23 cellular contexts compared by ENCODE assay signal in the genomic region with DNA sequence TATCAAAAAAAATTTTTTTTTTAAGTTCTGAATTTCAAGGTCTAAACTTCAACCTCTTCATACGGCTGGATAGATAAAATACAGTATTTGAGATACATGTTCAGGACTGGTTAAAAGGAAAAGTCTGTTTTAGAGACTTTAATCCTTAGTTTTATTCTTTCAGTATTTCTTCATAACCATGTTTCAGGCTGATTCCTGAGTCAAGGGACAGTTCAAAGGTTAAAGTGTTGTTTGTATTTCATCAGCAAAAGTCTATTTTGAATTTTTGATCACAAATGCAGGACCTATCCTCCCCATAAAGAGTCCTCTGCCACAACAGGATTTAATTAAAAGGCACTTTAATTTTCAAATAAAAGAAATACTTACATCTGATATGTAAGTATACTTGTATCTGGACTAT. TPM values are rescaled to one million over a fixed set of nuclear protein-coding genes. Genes with fewer than 3 reads are reported as not detected.
DNase-seq lines count a peak whose midpoint lies in the region; ATAC-seq, FAIRE-seq and TF ChIP-seq lines count a peak whose summit lies in the region.
"Had no signal": no experiment of that assay in that cellular context is flagged by ENCODE, and none has a peak within 500 bp of the region (broad histone marks: within the 10 kb centered on the region; RNA-seq: fewer than 3 reads in every experiment).

No MANE protein-coding gene starts in this region.

- H3K27ac Mint-ChIP-seq in astrocyte (ENCODE audit: unreplicated experiment), result no peak overlapping the region
- no peak overlapping the region for H3K27ac Mint-ChIP-seq in activated CD4-positive, alpha-beta T cell treated with anti-CD3 and anti-CD28 coated beads, Interleukin-2, amount 10 ng/mL, durations not matched to agents 24 days and 14 days

- no peak overlapping the region for H2AFZ ChIP-seq in astrocyte (ENCODE audit: low read depth, low read length)

- peak; percentile 32 for FAIRE-seq in astrocyte (lab: Jason Lieb, UNC)
- FAIRE-seq: GM12891, H54 had no signal

- H3K4me3 ChIP-seq in astrocyte (ENCODE audit: insufficient read depth, low read depth, low read length), result no peak overlapping the region
- peak overlapping the region in 2 of 3 donors; percentile 13 to 22 for H3K4me3 ChIP-seq in right lobe of liver

- no peak overlapping the region for H3K27ac ChIP-seq in astrocyte (ENCODE audit: low read depth, low read length)
- H3K27ac ChIP-seq in right lobe of liver, result peak overlapping the region; percentile 15 to 74 (median 69)
- H3K27ac ChIP-seq: C4-2B, KMS-11 had no signal

- no peaks in the 10 kb centered on the region for H3K27me3 ChIP-seq in astrocyte (ENCODE audit: insufficient read depth, low read length)
- no peaks in the 10 kb centered on the region for H3K27me3 ChIP-seq in right lobe of liver

- H4K20me1 ChIP-seq in astrocyte (ENCODE audit: insufficient read depth, low read length), result peaks cover 5% of the 10 kb centered on the region

- H3K4me1 ChIP-seq in astrocyte (ENCODE audit: insufficient read depth, low read length) (no peaks in the 10 kb centered on the region), right lobe of liver (peaks cover 0 to 13% (median 0%) of the 10 kb centered on the region in 4 donors)

- ATAC-seq in right lobe of liver, result peak; percentile 88 to 94 (median 92)
- no peak for ATAC-seq in GM19324 (IDR thresholded peaks at IDR 0.05; ENCODE audit: low FRiP score, unreplicated experiment)

- H3K4me1 Mint-ChIP-seq in astrocyte (ENCODE audit: low read depth, unreplicated experiment), result no peaks in the 10 kb centered on the region
- no peaks in the 10 kb centered on the region for H3K4me1 Mint-ChIP-seq in activated CD4-positive, alpha-beta T cell treated with anti-CD3 and anti-CD28 coated beads, Interleukin-2, amount 10 ng/mL, durations not matched to agents 24 days and 14 days

- H3K9me3 Mint-ChIP-seq in astrocyte (ENCODE audit: unreplicated experiment), result no peaks in the 10 kb centered on the region
- H3K9me3 Mint-ChIP-seq in activated CD4-positive, alpha-beta T cell treated with anti-CD3 and anti-CD28 coated beads, Interleukin-2, amount 10 ng/mL, durations not matched to agents 24 days and 14 days, result no peaks in the 10 kb centered on the region

- TF ChIP-seq POLR2A in right lobe of liver (IDR thresholded peaks at IDR 0.05), result no peak

- peaks cover 2% of the 10 kb centered on the region for H3K36me3 Mint-ChIP-seq in astrocyte (ENCODE audit: low read depth, unreplicated experiment)
- H3K36me3 Mint-ChIP-seq in activated CD4-positive, alpha-beta T cell treated with anti-CD3 and anti-CD28 coated beads, Interleukin-2, amount 10 ng/mL, durations not matched to agents 24 days and 14 days (ENCODE audit: low read depth), result peaks cover 13% of the 10 kb centered on the region

- H3K4me3 Mint-ChIP-seq in astrocyte (ENCODE audit: unreplicated experiment), result no peak overlapping the region
- no peak overlapping the region for H3K4me3 Mint-ChIP-seq in activated CD4-positive, alpha-beta T cell treated with anti-CD3 and anti-CD28 coated beads, Interleukin-2, amount 10 ng/mL, durations not matched to agents 24 days and 14 days

- TF ChIP-seq CTCF in astrocyte (IDR thresholded peaks at IDR 0.05; ENCODE audit: insufficient read depth, low read depth, low read length) (no peak), right lobe of liver (IDR thresholded peaks at IDR 0.05) (no peak)

- H3K36me3 ChIP-seq in astrocyte (ENCODE audit: insufficient read depth, low read length) (peaks cover 6% of the 10 kb centered on the region), right lobe of liver (no peaks in the 10 kb centered on the region)

- H3K27me3 Mint-ChIP-seq in astrocyte (ENCODE audit: low read depth, unreplicated experiment), result no peaks in the 10 kb centered on the region
- H3K27me3 Mint-ChIP-seq in activated CD4-positive, alpha-beta T cell treated with anti-CD3 and anti-CD28 coated beads, Interleukin-2, amount 10 ng/mL, durations not matched to agents 24 days and 14 days, result no peaks in the 10 kb centered on the region

- intact Hi-C loops in right lobe of liver (cut with DNase I), result no loop called here
- intact Hi-C loops in activated CD4-positive, alpha-beta T cell treated with anti-CD3 and anti-CD28 coated beads, Interleukin-2, amount 10 ng/mL, durations not matched to agents 24 days and 14 days (cut with micrococcal nuclease), result no loop called here

- DNase-seq in HuH-7 (ENCODE audit: low spot score), result peak; percentile 17
- no peak for DNase-seq in astrocyte (ENCODE audit: low read depth)
- no peak for DNase-seq in right lobe of liver
- no peak for DNase-seq in occipital lobe (lab: John Stamatoyannopoulos, UW)
- DNase-seq in activated CD4-positive, alpha-beta T cell treated with anti-CD3 and anti-CD28 coated beads, Interleukin-2, amount 10 ng/mL, durations not matched to agents 24 days and 14 days, result no peak
- DNase-seq in GM19240 (ENCODE audit: insufficient read length, low spot score), result no peak
- DNase-seq: Calu3, DMS79 treated with DMSO at 0.1 percent for 48 hours, GF-D8, IMR-90, MM.1S, NCI-H1048, NCI-H1417, NCI-H1694, NCI-H2029 treated with DMSO at 0.1 percent for 48 hours, NCI-H526 treated with DMSO at 0.1 percent for 48 hours, Right ventricle myocardium superior, RPMI8226 had no signal

- 36% methylated on average over 1 of the region's 1 CpG for WGBS in right lobe of liver (ENCODE audit: insufficient coverage, low coverage, low lambda C conversion rate, missing lambda C conversion rate)

- no peak overlapping the region for H3K4me2 ChIP-seq in astrocyte (ENCODE audit: low read length)
- H3K4me2 ChIP-seq: KMS-11 had no signal

- no peak overlapping the region for H3K9ac ChIP-seq in astrocyte (ENCODE audit: low read length)
- H3K9ac ChIP-seq: KMS-11 had no signal

- no peaks in the 10 kb centered on the region for H3K9me3 ChIP-seq in astrocyte (ENCODE audit: insufficient read depth, low read depth, low read length)
- H3K9me3 ChIP-seq in right lobe of liver, result no peaks in the 10 kb centered on the region

- peaks cover 9% of the 10 kb centered on the region for H3K79me2 ChIP-seq in astrocyte (ENCODE audit: insufficient read depth, low read length)

RNA-seq across cellular contexts. Expression of gene SELENOF, which starts 53.5 kb away (rescaled TPM):
- total RNA-seq in astrocyte (193 and 204 TPM in 2 replicates), right lobe of liver (100 to 1,000 TPM in 4 of 6 experiments, 10 to 100 TPM in 2; 95.5 to 130 (median 107) TPM), occipital lobe (138 TPM)
- total RNA-seq in activated CD4-positive, alpha-beta T cell treated with anti-CD3 and anti-CD28 coated beads, Interleukin-2, amount 10 ng/mL, durations not matched to agents 24 days and 14 days, result 179 and 184 TPM in 2 replicates

RNA-seq across cellular contexts. Expression of gene HS2ST1, which starts 54.0 kb away (rescaled TPM):
- total RNA-seq in astrocyte (34.7 and 38.7 TPM in 2 replicates), right lobe of liver (10 to 100 TPM in 5 of 6 experiments, 1 to 10 TPM in 1; 9.9 to 17.2 (median 13.7) TPM), occipital lobe (39.1 TPM)
- 15.8 and 16.0 TPM in 2 replicates for total RNA-seq in activated CD4-positive, alpha-beta T cell treated with anti-CD3 and anti-CD28 coated beads, Interleukin-2, amount 10 ng/mL, durations not matched to agents 24 days and 14 days
